Comparison of ENCODE assay signal across 3 cellular contexts in the genomic region with DNA sequence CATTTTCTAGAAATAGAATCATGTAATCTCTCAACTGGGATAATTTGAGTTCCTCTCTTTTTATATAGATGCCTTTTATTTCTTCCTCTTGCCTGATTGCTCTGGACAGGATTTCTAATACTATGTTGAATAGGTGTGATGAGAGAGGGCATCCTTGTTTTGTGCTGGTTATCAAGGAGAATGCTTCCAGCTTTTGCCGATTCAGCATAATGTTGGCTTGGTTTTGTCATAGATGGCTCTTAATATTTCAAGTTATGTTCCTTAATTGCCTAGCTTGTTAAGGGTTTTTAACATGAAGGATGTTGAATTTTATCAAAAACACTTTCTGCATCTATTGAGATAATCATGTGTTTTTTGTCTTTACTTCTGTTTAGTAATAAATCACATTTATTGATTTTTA.
TF ChIP-seq lines count a peak whose summit lies in the region.

No MANE protein-coding gene starts in this region.

TF ChIP-seq in HepG2, 621 proteins besides CTCF, POLR2A, EP300 and RAD21:
- TF ChIP-seq MAFF (IDR thresholded peaks at IDR 0.05; ENCODE audit: low read depth, low read length) (peak; percentile 83), SMARCC2 (IDR thresholded peaks at IDR 0.05) (no peak), ZIK1 (CRISPR knock-in tag; IDR thresholded peaks at IDR 0.05; ENCODE audit: borderline replicate concordance, low read depth) (no peak), BHLHE40 (IDR thresholded peaks at IDR 0.05; ENCODE audit: low read length) (no peak), POLR2G (IDR thresholded peaks at IDR 0.05; ENCODE audit: low read depth, low read length) (no peak), MAFK (conservative IDR thresholded peaks at IDR 0.05 in 1 of 2, IDR thresholded peaks at IDR 0.05 in 1 of 2; ENCODE audit: low read length in 2 of 2) (peak; percentile 72 to 87), ZNF546 (CRISPR knock-in tag; conservative IDR thresholded peaks at IDR 0.05) (no peak), TEAD3 (CRISPR knock-in tag; optimal IDR thresholded peaks at IDR 0.05; ENCODE audit: borderline replicate concordance) (no peak), SUZ12 (IDR thresholded peaks at IDR 0.05; ENCODE audit: low read depth, low read length) (no peak)

TF ChIP-seq in IMR-90, 13 proteins besides CTCF, POLR2A, EP300 and RAD21:
- no peak for TF ChIP-seq CHD1 (IDR thresholded peaks at IDR 0.05; ENCODE audit: low read depth, low read length)
- TF ChIP-seq MAFK (IDR thresholded peaks at IDR 0.05; ENCODE audit: low read depth, low read length) = peak; percentile 97

TF ChIP-seq in K562, 482 proteins besides CTCF, POLR2A, EP300 and RAD21 (continues in another document):
- TF ChIP-seq ZFP36 (IDR thresholded peaks at IDR 0.05; ENCODE audit: low read depth, low read length, partially characterized antibody) (no peak), MAFK (IDR thresholded peaks at IDR 0.05; ENCODE audit: low read length) (peak; percentile 50; the same call in 1 of the 2 replicates), MAFG (tag; conservative IDR thresholded peaks at IDR 0.05) (0 out of 2 replicates have a peak, but pooled peaks have one; percentile 16), SMARCE1 (IDR thresholded peaks at IDR 0.05) (no peak), DACH1 (IDR thresholded peaks at IDR 0.05; ENCODE audit: partially characterized antibody) (no peak), HNRNPLL (IDR thresholded peaks at IDR 0.05; ENCODE audit: low read depth, low read length, poor library complexity, severe bottlenecking) (no peak), ZNF316 (IDR thresholded peaks at IDR 0.05) (peak; percentile 38), C11orf30 (IDR thresholded peaks at IDR 0.05; ENCODE audit: low read depth) (0 out of 2 replicates have a peak, but pooled peaks have one; percentile 13), EZH2 (IDR thresholded peaks at IDR 0.05; ENCODE audit: borderline replicate concordance, low read depth, low read length) (no peak), CHD4 (IDR thresholded peaks at IDR 0.05; ENCODE audit: insufficient read depth, insufficient replicate concordance, low read depth, low read length, poor library complexity, severe bottlenecking) (no peak), MAZ (CRISPR knock-in tag; conservative IDR thresholded peaks at IDR 0.05 in 1 of 2, IDR thresholded peaks at IDR 0.05 in 1 of 2) (no peak), DMBX1 (CRISPR knock-in tag; IDR thresholded peaks at IDR 0.05; ENCODE audit: borderline replicate concordance) (no peak), SMARCA5 (IDR thresholded peaks at IDR 0.05) (no peak), GTF2F1 (IDR thresholded peaks at IDR 0.05; ENCODE audit: low read depth, low read length) (no peak), KLF6 (CRISPR knock-in tag; IDR thresholded peaks at IDR 0.05; ENCODE audit: borderline replicate concordance) (no peak), CEBPB (tag; IDR thresholded peaks at IDR 0.05) (no peak), FOXA1 (IDR thresholded peaks at IDR 0.05; ENCODE audit: borderline replicate concordance) (no peak), GABPB1 (CRISPR knock-in tag; IDR thresholded peaks at IDR 0.05) (no peak), ZNF507 (tag; conservative IDR thresholded peaks at IDR 0.05) (no peak), ZC3H4 (CRISPR knock-in tag; IDR thresholded peaks at IDR 0.05; ENCODE audit: borderline replicate concordance) (no peak), NUFIP1 (IDR thresholded peaks at IDR 0.05; ENCODE audit: partially characterized antibody) (no peak), RFX1 (IDR thresholded peaks at IDR 0.05) (no peak), ZNF445 (CRISPR knock-in tag; IDR thresholded peaks at IDR 0.05; ENCODE audit: low read depth) (no peak), ZNF589 (CRISPR knock-in tag; IDR thresholded peaks at IDR 0.05; ENCODE audit: low read depth) (no peak), SRSF1 (IDR thresholded peaks at IDR 0.05; ENCODE audit: low read depth, low read length) (no peak), LEF1 (IDR thresholded peaks at IDR 0.05) (no peak), MAFF (IDR thresholded peaks at IDR 0.05; ENCODE audit: low read length) (peak; percentile 49; the same call in 1 of the 2 replicates)
- TF ChIP-seq, protein P1, sequence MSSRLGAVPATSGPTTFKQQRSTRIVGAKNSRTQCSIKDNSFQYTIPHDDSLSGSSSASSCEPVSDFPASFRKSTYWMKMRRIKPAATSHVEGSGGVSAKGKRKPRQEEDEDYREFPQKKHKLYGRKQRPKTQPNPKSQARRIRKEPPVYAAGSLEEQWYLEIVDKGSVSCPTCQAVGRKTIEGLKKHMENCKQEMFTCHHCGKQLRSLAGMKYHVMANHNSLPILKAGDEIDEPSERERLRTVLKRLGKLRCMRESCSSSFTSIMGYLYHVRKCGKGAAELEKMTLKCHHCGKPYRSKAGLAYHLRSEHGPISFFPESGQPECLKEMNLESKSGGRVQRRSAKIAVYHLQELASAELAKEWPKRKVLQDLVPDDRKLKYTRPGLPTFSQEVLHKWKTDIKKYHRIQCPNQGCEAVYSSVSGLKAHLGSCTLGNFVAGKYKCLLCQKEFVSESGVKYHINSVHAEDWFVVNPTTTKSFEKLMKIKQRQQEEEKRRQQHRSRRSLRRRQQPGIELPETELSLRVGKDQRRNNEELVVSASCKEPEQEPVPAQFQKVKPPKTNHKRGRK (tag; IDR thresholded peaks at IDR 0.05) = no peak
- TF ChIP-seq, protein P2, sequence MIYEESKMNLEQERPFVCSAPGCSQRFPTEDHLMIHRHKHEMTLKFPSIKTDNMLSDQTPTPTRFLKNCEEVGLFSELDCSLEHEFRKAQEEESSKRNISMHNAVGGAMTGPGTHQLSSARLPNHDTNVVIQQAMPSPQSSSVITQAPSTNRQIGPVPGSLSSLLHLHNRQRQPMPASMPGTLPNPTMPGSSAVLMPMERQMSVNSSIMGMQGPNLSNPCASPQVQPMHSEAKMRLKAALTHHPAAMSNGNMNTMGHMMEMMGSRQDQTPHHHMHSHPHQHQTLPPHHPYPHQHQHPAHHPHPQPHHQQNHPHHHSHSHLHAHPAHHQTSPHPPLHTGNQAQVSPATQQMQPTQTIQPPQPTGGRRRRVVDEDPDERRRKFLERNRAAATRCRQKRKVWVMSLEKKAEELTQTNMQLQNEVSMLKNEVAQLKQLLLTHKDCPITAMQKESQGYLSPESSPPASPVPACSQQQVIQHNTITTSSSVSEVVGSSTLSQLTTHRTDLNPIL (CRISPR knock-in tag; IDR thresholded peaks at IDR 0.05) = no peak
- TF ChIP-seq, protein P3, sequence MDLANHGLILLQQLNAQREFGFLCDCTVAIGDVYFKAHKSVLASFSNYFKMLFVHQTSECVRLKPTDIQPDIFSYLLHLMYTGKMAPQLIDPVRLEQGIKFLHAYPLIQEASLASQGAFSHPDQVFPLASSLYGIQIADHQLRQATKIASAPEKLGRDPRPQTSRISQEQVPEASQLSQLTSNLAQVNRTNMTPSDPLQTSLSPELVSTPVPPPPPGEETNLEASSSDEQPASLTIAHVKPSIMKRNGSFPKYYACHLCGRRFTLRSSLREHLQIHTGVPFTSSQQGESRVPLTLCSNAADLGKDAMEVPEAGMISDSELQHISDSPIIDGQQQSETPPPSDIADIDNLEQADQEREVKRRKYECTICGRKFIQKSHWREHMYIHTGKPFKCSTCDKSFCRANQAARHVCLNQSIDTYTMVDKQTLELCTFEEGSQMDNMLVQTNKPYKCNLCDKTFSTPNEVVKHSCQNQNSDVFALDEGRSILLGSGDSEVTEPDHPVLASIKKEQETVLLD (IDR thresholded peaks at IDR 0.05) = no peak
- TF ChIP-seq, protein P4, sequence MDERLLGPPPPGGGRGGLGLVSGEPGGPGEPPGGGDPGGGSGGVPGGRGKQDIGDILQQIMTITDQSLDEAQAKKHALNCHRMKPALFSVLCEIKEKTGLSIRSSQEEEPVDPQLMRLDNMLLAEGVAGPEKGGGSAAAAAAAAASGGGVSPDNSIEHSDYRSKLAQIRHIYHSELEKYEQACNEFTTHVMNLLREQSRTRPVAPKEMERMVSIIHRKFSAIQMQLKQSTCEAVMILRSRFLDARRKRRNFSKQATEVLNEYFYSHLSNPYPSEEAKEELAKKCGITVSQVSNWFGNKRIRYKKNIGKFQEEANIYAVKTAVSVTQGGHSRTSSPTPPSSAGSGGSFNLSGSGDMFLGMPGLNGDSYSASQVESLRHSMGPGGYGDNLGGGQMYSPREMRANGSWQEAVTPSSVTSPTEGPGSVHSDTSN (CRISPR knock-in tag; IDR thresholded peaks at IDR 0.05; ENCODE audit: low read depth) = no peak
- TF ChIP-seq, protein P4 (tag; conservative IDR thresholded peaks at IDR 0.05; ENCODE audit: low read depth) = no peak
- TF ChIP-seq, protein P5, sequence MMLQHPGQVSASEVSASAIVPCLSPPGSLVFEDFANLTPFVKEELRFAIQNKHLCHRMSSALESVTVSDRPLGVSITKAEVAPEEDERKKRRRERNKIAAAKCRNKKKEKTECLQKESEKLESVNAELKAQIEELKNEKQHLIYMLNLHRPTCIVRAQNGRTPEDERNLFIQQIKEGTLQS (IDR thresholded peaks at IDR 0.05) = no peak
- TF ChIP-seq, protein P5 (CRISPR knock-in tag; conservative IDR thresholded peaks at IDR 0.05) = no peak
- TF ChIP-seq, protein P6, sequence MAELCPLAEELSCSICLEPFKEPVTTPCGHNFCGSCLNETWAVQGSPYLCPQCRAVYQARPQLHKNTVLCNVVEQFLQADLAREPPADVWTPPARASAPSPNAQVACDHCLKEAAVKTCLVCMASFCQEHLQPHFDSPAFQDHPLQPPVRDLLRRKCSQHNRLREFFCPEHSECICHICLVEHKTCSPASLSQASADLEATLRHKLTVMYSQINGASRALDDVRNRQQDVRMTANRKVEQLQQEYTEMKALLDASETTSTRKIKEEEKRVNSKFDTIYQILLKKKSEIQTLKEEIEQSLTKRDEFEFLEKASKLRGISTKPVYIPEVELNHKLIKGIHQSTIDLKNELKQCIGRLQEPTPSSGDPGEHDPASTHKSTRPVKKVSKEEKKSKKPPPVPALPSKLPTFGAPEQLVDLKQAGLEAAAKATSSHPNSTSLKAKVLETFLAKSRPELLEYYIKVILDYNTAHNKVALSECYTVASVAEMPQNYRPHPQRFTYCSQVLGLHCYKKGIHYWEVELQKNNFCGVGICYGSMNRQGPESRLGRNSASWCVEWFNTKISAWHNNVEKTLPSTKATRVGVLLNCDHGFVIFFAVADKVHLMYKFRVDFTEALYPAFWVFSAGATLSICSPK (IDR thresholded peaks at IDR 0.05; ENCODE audit: borderline replicate concordance) = no peak
- TF ChIP-seq, protein P7, sequence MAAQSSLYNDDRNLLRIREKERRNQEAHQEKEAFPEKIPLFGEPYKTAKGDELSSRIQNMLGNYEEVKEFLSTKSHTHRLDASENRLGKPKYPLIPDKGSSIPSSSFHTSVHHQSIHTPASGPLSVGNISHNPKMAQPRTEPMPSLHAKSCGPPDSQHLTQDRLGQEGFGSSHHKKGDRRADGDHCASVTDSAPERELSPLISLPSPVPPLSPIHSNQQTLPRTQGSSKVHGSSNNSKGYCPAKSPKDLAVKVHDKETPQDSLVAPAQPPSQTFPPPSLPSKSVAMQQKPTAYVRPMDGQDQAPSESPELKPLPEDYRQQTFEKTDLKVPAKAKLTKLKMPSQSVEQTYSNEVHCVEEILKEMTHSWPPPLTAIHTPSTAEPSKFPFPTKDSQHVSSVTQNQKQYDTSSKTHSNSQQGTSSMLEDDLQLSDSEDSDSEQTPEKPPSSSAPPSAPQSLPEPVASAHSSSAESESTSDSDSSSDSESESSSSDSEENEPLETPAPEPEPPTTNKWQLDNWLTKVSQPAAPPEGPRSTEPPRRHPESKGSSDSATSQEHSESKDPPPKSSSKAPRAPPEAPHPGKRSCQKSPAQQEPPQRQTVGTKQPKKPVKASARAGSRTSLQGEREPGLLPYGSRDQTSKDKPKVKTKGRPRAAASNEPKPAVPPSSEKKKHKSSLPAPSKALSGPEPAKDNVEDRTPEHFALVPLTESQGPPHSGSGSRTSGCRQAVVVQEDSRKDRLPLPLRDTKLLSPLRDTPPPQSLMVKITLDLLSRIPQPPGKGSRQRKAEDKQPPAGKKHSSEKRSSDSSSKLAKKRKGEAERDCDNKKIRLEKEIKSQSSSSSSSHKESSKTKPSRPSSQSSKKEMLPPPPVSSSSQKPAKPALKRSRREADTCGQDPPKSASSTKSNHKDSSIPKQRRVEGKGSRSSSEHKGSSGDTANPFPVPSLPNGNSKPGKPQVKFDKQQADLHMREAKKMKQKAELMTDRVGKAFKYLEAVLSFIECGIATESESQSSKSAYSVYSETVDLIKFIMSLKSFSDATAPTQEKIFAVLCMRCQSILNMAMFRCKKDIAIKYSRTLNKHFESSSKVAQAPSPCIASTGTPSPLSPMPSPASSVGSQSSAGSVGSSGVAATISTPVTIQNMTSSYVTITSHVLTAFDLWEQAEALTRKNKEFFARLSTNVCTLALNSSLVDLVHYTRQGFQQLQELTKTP (IDR thresholded peaks at IDR 0.05; ENCODE audit: low read depth in 1 of 2, partially characterized antibody in 2 of 2) = no peak
- TF ChIP-seq, protein P8, sequence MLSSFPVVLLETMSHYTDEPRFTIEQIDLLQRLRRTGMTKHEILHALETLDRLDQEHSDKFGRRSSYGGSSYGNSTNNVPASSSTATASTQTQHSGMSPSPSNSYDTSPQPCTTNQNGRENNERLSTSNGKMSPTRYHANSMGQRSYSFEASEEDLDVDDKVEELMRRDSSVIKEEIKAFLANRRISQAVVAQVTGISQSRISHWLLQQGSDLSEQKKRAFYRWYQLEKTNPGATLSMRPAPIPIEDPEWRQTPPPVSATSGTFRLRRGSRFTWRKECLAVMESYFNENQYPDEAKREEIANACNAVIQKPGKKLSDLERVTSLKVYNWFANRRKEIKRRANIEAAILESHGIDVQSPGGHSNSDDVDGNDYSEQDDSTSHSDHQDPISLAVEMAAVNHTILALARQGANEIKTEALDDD (IDR thresholded peaks at IDR 0.05) = no peak
- TF ChIP-seq, protein P9, sequence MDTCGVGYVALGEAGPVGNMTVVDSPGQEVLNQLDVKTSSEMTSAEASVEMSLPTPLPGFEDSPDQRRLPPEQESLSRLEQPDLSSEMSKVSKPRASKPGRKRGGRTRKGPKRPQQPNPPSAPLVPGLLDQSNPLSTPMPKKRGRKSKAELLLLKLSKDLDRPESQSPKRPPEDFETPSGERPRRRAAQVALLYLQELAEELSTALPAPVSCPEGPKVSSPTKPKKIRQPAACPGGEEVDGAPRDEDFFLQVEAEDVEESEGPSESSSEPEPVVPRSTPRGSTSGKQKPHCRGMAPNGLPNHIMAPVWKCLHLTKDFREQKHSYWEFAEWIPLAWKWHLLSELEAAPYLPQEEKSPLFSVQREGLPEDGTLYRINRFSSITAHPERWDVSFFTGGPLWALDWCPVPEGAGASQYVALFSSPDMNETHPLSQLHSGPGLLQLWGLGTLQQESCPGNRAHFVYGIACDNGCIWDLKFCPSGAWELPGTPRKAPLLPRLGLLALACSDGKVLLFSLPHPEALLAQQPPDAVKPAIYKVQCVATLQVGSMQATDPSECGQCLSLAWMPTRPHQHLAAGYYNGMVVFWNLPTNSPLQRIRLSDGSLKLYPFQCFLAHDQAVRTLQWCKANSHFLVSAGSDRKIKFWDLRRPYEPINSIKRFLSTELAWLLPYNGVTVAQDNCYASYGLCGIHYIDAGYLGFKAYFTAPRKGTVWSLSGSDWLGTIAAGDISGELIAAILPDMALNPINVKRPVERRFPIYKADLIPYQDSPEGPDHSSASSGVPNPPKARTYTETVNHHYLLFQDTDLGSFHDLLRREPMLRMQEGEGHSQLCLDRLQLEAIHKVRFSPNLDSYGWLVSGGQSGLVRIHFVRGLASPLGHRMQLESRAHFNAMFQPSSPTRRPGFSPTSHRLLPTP (IDR thresholded peaks at IDR 0.05; ENCODE audit: borderline replicate concordance, extremely low read depth, insufficient read length) = no peak
